1 cellular context compared by ENCODE assay signal in the genomic region with DNA sequence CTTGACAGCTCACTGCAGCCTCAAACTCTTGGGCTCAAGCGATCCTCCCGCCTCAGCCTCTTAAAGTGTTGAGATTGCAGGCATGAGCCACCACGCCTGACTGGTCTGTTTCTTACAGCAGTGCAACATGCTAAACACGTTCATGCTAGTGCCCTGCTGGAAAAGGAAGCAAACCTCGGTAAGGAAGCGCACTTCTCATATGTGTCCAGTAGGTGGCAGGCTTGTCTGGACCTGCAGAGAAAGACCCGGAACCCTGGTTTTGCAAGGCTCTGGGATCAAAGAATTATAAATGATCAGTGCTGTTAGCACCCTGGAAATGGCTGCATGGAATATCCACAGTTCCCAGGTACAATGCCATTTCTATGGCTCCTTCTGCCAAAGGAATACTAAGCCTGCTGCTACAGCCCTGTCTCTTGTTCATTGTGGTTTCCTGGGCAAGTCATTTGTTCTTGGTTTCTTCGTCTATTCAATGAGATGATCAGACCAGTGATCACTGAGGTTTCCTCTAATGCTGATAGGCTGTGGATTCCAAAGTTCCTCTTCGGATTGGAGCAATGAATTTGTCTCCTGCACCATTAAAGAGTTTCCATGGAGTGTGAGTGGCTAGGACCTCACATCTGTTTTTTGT.
TF ChIP-seq lines count a peak whose summit lies in the region.

No MANE protein-coding gene starts in this region.

TF ChIP-seq in WTC11, 78 proteins besides CTCF, POLR2A, EP300 and RAD21 (continued from another document):
- TF ChIP-seq, protein P1, sequence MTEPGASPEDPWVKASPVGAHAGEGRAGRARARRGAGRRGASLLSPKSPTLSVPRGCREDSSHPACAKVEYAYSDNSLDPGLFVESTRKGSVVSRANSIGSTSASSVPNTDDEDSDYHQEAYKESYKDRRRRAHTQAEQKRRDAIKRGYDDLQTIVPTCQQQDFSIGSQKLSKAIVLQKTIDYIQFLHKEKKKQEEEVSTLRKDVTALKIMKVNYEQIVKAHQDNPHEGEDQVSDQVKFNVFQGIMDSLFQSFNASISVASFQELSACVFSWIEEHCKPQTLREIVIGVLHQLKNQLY (CRISPR knock-in tag; IDR thresholded peaks at IDR 0.05) = no peak
- TF ChIP-seq, protein P2, sequence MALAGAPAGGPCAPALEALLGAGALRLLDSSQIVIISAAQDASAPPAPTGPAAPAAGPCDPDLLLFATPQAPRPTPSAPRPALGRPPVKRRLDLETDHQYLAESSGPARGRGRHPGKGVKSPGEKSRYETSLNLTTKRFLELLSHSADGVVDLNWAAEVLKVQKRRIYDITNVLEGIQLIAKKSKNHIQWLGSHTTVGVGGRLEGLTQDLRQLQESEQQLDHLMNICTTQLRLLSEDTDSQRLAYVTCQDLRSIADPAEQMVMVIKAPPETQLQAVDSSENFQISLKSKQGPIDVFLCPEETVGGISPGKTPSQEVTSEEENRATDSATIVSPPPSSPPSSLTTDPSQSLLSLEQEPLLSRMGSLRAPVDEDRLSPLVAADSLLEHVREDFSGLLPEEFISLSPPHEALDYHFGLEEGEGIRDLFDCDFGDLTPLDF (CRISPR knock-in tag; IDR thresholded peaks at IDR 0.05) = no peak
- TF ChIP-seq FOXJ3 (CRISPR knock-in tag; IDR thresholded peaks at IDR 0.05; ENCODE audit: borderline replicate concordance) (no peak), CREM (CRISPR knock-in tag; IDR thresholded peaks at IDR 0.05) (no peak), ZNF232 (CRISPR knock-in tag; IDR thresholded peaks at IDR 0.05) (no peak), TEAD1 (CRISPR knock-in tag; IDR thresholded peaks at IDR 0.05) (no peak)
TF ChIP-seq in WTC11: peak in this region for 0.
